Comparison of ENCODE assay signal across 8 cellular contexts in genomic region chr22:24803064-24803542, GRCh38. TPM values are rescaled to one million over a fixed set of nuclear protein-coding genes. Genes with fewer than 3 reads are reported as not detected.
DNase-seq lines count a peak whose midpoint lies in the region; ATAC-seq and TF ChIP-seq lines count a peak whose summit lies in the region.

No MANE protein-coding gene starts in this region.

- ATAC-seq in Right ventricle myocardium inferior = no peak
- no peak for ATAC-seq in HG03442 (IDR thresholded peaks at IDR 0.05; ENCODE audit: unreplicated experiment)

- peak; percentile 42 to 66 for DNase-seq in cardiac muscle cell (ENCODE audit: low read depth in 1 of 2, low spot score in 1 of 2)
- no peak for DNase-seq in Right ventricle myocardium inferior (ENCODE audit: missing footprints)
- peak in 1 of 2 experiments; percentile 35 for DNase-seq in PC-9
- DNase-seq in activated gamma-delta T cell treated with anti-CD3 and anti-CD28 coated beads, Interleukin-2, amount 50 U/mL, for 16 hours (ENCODE audit: low read depth) = peak; percentile 36
- DNase-seq in left ventricle myocardium inferior = peak; percentile 41
- no peak for DNase-seq in sigmoid colon
- DNase-seq in NCI-H446 treated with DMSO at 0.1 percent for 48 hours (lab: John Stamatoyannopoulos, UW) = no peak

- BruUV-seq in PC-9 (replicated peaks; lab: Mats Ljungman, UMichigan) = no TSS peak

- H3K27ac ChIP-seq in cardiac muscle cell = no peak overlapping the region
- H3K27ac ChIP-seq in PC-9 = no peak overlapping the region
- H3K27ac ChIP-seq in left ventricle myocardium inferior (replicated peaks) = no peak overlapping the region
- H3K27ac ChIP-seq in sigmoid colon = no peak overlapping the region

- no peaks in the 10 kb centered on the region for H3K36me3 ChIP-seq in cardiac muscle cell
- H3K36me3 ChIP-seq in PC-9 (ENCODE audit: low read depth) = no peaks in the 10 kb centered on the region
- H3K36me3 ChIP-seq in left ventricle myocardium inferior = no peaks in the 10 kb centered on the region
- H3K36me3 ChIP-seq in sigmoid colon = no peaks in the 10 kb centered on the region

- no peaks in the 10 kb centered on the region for H4K20me1 ChIP-seq in PC-9 (ENCODE audit: insufficient read depth)

- no peaks in the 10 kb centered on the region for H3K79me2 ChIP-seq in PC-9 (ENCODE audit: low read depth)

- H3K4me1 ChIP-seq in cardiac muscle cell (ENCODE audit: low read depth) (no peaks in the 10 kb centered on the region), PC-9 (replicated peaks; ENCODE audit: insufficient read depth) (no peaks in the 10 kb centered on the region), left ventricle myocardium inferior (peaks cover 20% of the 10 kb centered on the region), sigmoid colon (peaks cover 0 to 20% (median 12%) of the 10 kb centered on the region in 4 donors)

- 49 to 64% methylated on average over 3 of the region's 3 CpGs for WGBS in sigmoid colon, 2 donors

- intact Hi-C loops in Right ventricle myocardium inferior (cut with DNase I) = loop anchor here (5.0 kb wide), 1 partner anchor 49 kb away; no protein-coding TSS in a partner anchor
- intact Hi-C loops in PC-9 (cut with micrococcal nuclease; ENCODE audit: unreplicated experiment) = loop anchor here (2.0 kb wide), 1 partner anchor 34 kb away; no protein-coding TSS in a partner anchor
- intact Hi-C loops in left ventricle myocardium inferior (cut with micrococcal nuclease) = no loop called here
- intact Hi-C loops in sigmoid colon (cut with DNase I) = loop anchor here (5.0 kb wide), 1 partner anchor 36 kb away; no protein-coding TSS in a partner anchor

- CTCF ChIA-PET in PC-9 (lab: Charles Lee) = interaction anchor here (0.7 kb wide), 1 partner anchor 91 kb away, joined by 3 read pairs; no protein-coding TSS in a partner anchor

- H3K4me2 ChIP-seq in PC-9 = no peak overlapping the region

- no peak overlapping the region for H3K4me3 ChIP-seq in cardiac muscle cell
- H3K4me3 ChIP-seq in PC-9 = no peak overlapping the region
- no peak overlapping the region for H3K4me3 ChIP-seq in left ventricle myocardium inferior
- no peak overlapping the region for H3K4me3 ChIP-seq in sigmoid colon

- TF ChIP-seq CTCF in cardiac muscle cell (IDR thresholded peaks at IDR 0.05; ENCODE audit: low read depth, low read length) (peak; percentile 97), PC-9 (conservative IDR thresholded peaks at IDR 0.05) (peak; percentile 92), left ventricle myocardium inferior (IDR thresholded peaks at IDR 0.05; ENCODE audit: borderline replicate concordance) (peak; percentile 94), sigmoid colon (IDR thresholded peaks at IDR 0.05) (peak in 3 of 4 experiments; percentile 74 to 93 (median 86))

- no peaks in the 10 kb centered on the region for H3F3A ChIP-seq in PC-9 (ENCODE audit: insufficient read depth, low read depth)

- no peaks in the 10 kb centered on the region for H3K9me3 ChIP-seq in cardiac muscle cell (ENCODE audit: low read depth)
- H3K9me3 ChIP-seq in PC-9 (ENCODE audit: insufficient read depth, low read depth) = no peaks in the 10 kb centered on the region
- H3K9me3 ChIP-seq in left ventricle myocardium inferior (replicated peaks) = no peaks in the 10 kb centered on the region
- H3K9me3 ChIP-seq in sigmoid colon = no peaks in the 10 kb centered on the region

- POLR2A ChIA-PET in PC-9 (lab: Charles Lee; ENCODE audit: unreplicated experiment) = interaction anchor here (0.6 kb wide), 1 partner anchor 27 kb away, joined by 4 read pairs; no protein-coding TSS in a partner anchor

- no peak for TF ChIP-seq POLR2A in sigmoid colon (IDR thresholded peaks at IDR 0.05)

- no peaks in the 10 kb centered on the region for H3K9me2 ChIP-seq in PC-9 (ENCODE audit: insufficient read depth)

- H2AFZ ChIP-seq in PC-9 = no peak overlapping the region

- peaks cover 11% of the 10 kb centered on the region for H3K27me3 ChIP-seq in cardiac muscle cell
- peaks cover 11% of the 10 kb centered on the region; the same call in 1 of the 2 replicates for H3K27me3 ChIP-seq in PC-9 (ENCODE audit: insufficient read depth, low read depth)
- no peaks in the 10 kb centered on the region for H3K27me3 ChIP-seq in left ventricle myocardium inferior (ENCODE audit: low read depth)
- H3K27me3 ChIP-seq in sigmoid colon = no peaks in the 10 kb centered on the region

- TF ChIP-seq EP300 in sigmoid colon (IDR thresholded peaks at IDR 0.05) = no peak

RNA-seq across cellular contexts. Expression of gene SGSM1, which starts 2.9 kb away (rescaled TPM):
- total RNA-seq in cardiac muscle cell = 0.25 and 0.39 TPM in 2 replicates
- not detected in 2 replicates for polyA plus RNA-seq in cardiac muscle cell
- total RNA-seq in Right ventricle myocardium inferior = 7.5 TPM
- total RNA-seq in PC-9 (2021) = 0.08 and 0.48 TPM in 2 replicates
- total RNA-seq in left ventricle myocardium inferior = 8.8 TPM
- total RNA-seq in sigmoid colon = 1 to 10 TPM; 2.3 to 3.6 (median 3.5) TPM
- polyA plus RNA-seq in sigmoid colon = 1 to 10 TPM in 1 of 3 donors, under 1 TPM in 2; 0.46 to 1.1 (median 0.60) TPM

RNA-seq across cellular contexts. Expression of gene PIWIL3, which starts 28.6 kb away (rescaled TPM):
- total RNA-seq in cardiac muscle cell (not detected in 2 replicates), Right ventricle myocardium inferior (not detected), PC-9 (2021) (not detected in 2 replicates), left ventricle myocardium inferior (not detected), sigmoid colon (not detected)
- polyA plus RNA-seq in cardiac muscle cell (not detected in 2 replicates), sigmoid colon (not detected)

Comparison
In these comparisons a context has a peak if more than half of its experiments do, and no peak if none do; other contexts are left out.
1. DNase-seq: peak in cardiac muscle cell (2 of 2), activated gamma-delta T cell treated with anti-CD3 and anti-CD28 coated beads, Interleukin-2, amount 50 U/mL, for 16 hours (single experiment) and left ventricle myocardium inferior (single experiment); none in Right ventricle myocardium inferior (single experiment), sigmoid colon (single experiment) and NCI-H446 treated with DMSO at 0.1 percent for 48 hours (single experiment).
2. Peak in every context shown above with its lines, with median percentiles within 50 percentile points of each other: CTCF ChIP-seq.